2 cellular contexts compared by ENCODE assay signal in genomic region chr3:125440559-125440955, GRCh38.
TF ChIP-seq lines count a peak whose summit lies in the region.

No MANE protein-coding gene starts in this region.

TF ChIP-seq in HEK293, 187 proteins besides CTCF, POLR2A, EP300 and RAD21:
- TF ChIP-seq ZNF837 (tag by site-specific recombination; IDR thresholded peaks at IDR 0.05) (no peak), ZNF354C (tag by site-specific recombination; IDR thresholded peaks at IDR 0.05; ENCODE audit: borderline replicate concordance, low read depth) (no peak), ZNF335 (tag by site-specific recombination; conservative IDR thresholded peaks at IDR 0.05) (0 out of 2 replicates have a peak, but pooled peaks have one; percentile 19), ZNF221 (tag by site-specific recombination; IDR thresholded peaks at IDR 0.05; ENCODE audit: borderline replicate concordance) (no peak)

TF ChIP-seq in GM12878, 131 proteins besides CTCF, POLR2A, EP300 and RAD21:
- TF ChIP-seq ETV6 (conservative IDR thresholded peaks at IDR 0.05 in 1 of 2, IDR thresholded peaks at IDR 0.05 in 1 of 2; ENCODE audit: borderline replicate concordance in 1 of 2, low read depth in 1 of 2): no peak
- no peak for TF ChIP-seq ASH2L (IDR thresholded peaks at IDR 0.05; ENCODE audit: borderline replicate concordance, low read depth)
- no peak for TF ChIP-seq MLLT1 (IDR thresholded peaks at IDR 0.05)
- no peak for TF ChIP-seq DPF2 (IDR thresholded peaks at IDR 0.05)
- TF ChIP-seq SKIL (IDR thresholded peaks at IDR 0.05; ENCODE audit: low read depth, poor library complexity, severe bottlenecking): no peak
- TF ChIP-seq REST (IDR thresholded peaks at IDR 0.05; ENCODE audit: low read depth, low read length): no peak
- TF ChIP-seq CHD1 (IDR thresholded peaks at IDR 0.05; ENCODE audit: low read depth, low read length): no peak
- TF ChIP-seq PML (IDR thresholded peaks at IDR 0.05; ENCODE audit: low read length): no peak
- no peak for TF ChIP-seq YY1 (IDR thresholded peaks at IDR 0.05; ENCODE audit: low read depth, low read length)
- no peak for TF ChIP-seq RAD51 (IDR thresholded peaks at IDR 0.05)
- TF ChIP-seq MEF2B (IDR thresholded peaks at IDR 0.05; ENCODE audit: partially characterized antibody, poor library complexity, severe bottlenecking): no peak
- TF ChIP-seq E4F1 (IDR thresholded peaks at IDR 0.05; ENCODE audit: borderline replicate concordance, partially characterized antibody): no peak
- TF ChIP-seq CEBPZ (IDR thresholded peaks at IDR 0.05; ENCODE audit: low read depth, low read length): no peak
- TF ChIP-seq ESRRA (IDR thresholded peaks at IDR 0.05; ENCODE audit: low read length): no peak
- no peak for TF ChIP-seq ZBTB4 (CRISPR knock-in tag; IDR thresholded peaks at IDR 0.05)
- no peak for TF ChIP-seq TAF1 (IDR thresholded peaks at IDR 0.05; ENCODE audit: borderline replicate concordance, low read depth, low read length)
- TF ChIP-seq KAT2A (conservative IDR thresholded peaks at IDR 0.05; ENCODE audit: control insufficient read depth, low read depth, low read length): no peak
- no peak for TF ChIP-seq CBX3 (IDR thresholded peaks at IDR 0.05; ENCODE audit: borderline replicate concordance, low read depth)
- no peak for TF ChIP-seq USF1 (IDR thresholded peaks at IDR 0.05; ENCODE audit: borderline replicate concordance, extremely low read length, insufficient read depth, low read depth, low read length)
